ENCODE assay signal across 20 cellular contexts in the genomic region with DNA sequence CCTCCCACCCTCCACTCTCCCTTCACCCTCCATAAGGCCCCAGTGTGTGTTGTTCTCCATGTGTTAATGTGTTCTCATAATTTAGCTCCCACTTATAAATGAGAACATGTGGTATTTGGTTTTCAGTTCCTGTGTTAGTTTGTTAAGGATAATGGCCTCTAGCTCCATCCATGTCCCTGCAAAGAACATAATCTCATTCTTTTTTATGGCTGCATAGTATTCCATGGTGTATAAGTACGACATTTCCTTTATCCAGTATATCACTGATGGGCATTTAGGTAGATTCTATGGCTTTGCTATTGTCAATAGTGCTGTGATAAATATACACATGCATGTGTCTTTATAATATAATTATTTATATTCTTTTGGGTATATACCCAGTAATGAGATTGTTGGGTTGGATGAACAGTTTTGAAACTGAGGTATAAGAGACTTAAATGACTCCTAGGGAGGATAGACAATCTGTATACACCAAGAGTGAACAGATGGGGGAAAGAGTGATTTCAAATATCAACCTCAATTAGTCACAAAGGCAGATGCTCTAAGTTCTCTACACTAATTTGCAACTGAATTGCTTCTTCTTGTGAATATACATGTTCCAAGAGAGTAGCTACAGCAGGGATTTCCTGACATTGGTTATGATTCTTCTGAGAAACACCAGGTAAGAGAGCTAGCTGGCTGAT.
"Had no signal": no experiment of that assay in that cellular context is flagged by ENCODE, and none has a peak within 500 bp of the region (broad histone marks: within the 10 kb centered on the region; RNA-seq: fewer than 3 reads in every experiment).

No MANE protein-coding gene starts in this region.

- DNase-seq: Karpas-422, KG1, MG63, NCI-H1092 treated with DMSO at 0.1 percent for 48 hours, NCI-H1417, NCI-H1436 treated with DMSO at 0.1 percent for 48 hours, NCI-H1694, NCI-H187 treated with DMSO at 0.1 percent for 48 hours, NCI-H2029 treated with DMSO at 0.1 percent for 48 hours, NCI-H226, NCI-H446, NCI-H510A, NCI-H524 treated with DMSO at 0.1 percent for 48 hours, NCI-H69, NCI-H774, Right ventricle myocardium superior, RPMI8226, SIG-M5 had no signal

- H3K27me3 ChIP-seq: MG63, SJSA1 had no signal

- H3K4me3 ChIP-seq: MG63, SJSA1, SK-N-MC had no signal
